Comparison of ENCODE assay signal across 23 cellular contexts in genomic region chr3:27125821-27126501, GRCh38.
"Had no signal": no experiment of that assay in that cellular context is flagged by ENCODE, and none has a peak within 500 bp of the region (broad histone marks: within the 10 kb centered on the region; RNA-seq: fewer than 3 reads in every experiment).

No MANE protein-coding gene starts in this region.

- H3K4me3 ChIP-seq: left lung, lower lobe of right lung, ovary, prostate gland, skin epidermis, spleen, tibial nerve, uterus had no signal

- H3K27ac ChIP-seq: left lung, lower lobe of right lung, ovary, prostate gland, skin epidermis, spleen, tibial nerve, uterus had no signal

- H3K36me3 ChIP-seq: left lung, lower lobe of right lung, ovary, prostate gland, spleen, tibial nerve, uterus had no signal

- H3K9me3 ChIP-seq: left lung, lower lobe of right lung, ovary, prostate gland, spleen, tibial nerve, uterus had no signal

- ATAC-seq: left colon; left lung; lower lobe of right lung; natural killer cell treated with Interleukin-12 subunit alpha and Interleukin-12 subunit beta and Interleukin-15 and Interleukin-18, amount 100 ng/mL, for 72 hours; right cardiac atrium; sciatic nerve; stimulated activated naive CD8-positive, alpha-beta T cell treated with anti-CD3 and anti-CD28 coated beads, Interleukin-15, amount 100 ng/mL, for 72 hours had no signal

- DNase-seq: hypothalamus; immature natural killer cell; kidney; left colon; left lung; lower lobe of right lung; mammary epithelial cell; mesenchymal stem cell; naive B cell; ovary; retina; right cardiac atrium; spleen; stimulated activated CD4-positive, alpha-beta T cell treated with anti-CD3 and anti-CD28 coated beads, Interleukin-4, amount 100 ng/mL, for 24 hours; stimulated activated naive CD4-positive, alpha-beta T cell treated with Interleukin-2 at 50 U/mL for 16 hours; stimulated activated naive CD8-positive, alpha-beta T cell treated with anti-CD3 and anti-CD28 coated beads, Interleukin-15, amount 100 ng/mL, for 72 hours; substantia nigra; uterus had no signal

- H3K27me3 ChIP-seq: left lung, ovary, spleen, tibial nerve, uterus had no signal

- H3K4me1 ChIP-seq: left lung, lower lobe of right lung, prostate gland, spleen, tibial nerve, uterus had no signal
